In the genomic region with DNA sequence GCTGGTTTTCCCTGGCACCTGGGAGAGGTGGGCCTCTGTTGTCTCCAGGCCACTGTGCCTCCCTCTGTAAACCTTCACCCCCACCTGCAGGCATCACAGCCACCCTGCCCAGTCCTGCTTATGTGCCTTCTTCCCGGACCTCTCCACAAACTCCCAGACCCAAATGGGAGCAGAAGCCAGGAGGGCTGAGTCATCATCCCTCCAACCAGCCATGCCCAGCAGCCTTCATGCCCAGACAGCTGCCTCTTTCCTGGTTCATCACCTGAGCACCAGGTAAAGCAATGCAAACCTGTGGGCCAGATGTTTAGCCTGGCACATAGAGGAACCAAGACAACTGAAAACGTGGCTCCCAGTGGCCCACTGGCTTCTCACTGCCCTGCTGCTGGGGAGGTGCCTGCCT, we compare ENCODE assay signal across 29 cellular contexts. TPM values are rescaled to one million over a fixed set of nuclear protein-coding genes. Genes with fewer than 3 reads are reported as not detected.
DNase-seq lines count a peak whose midpoint lies in the region; ATAC-seq and TF ChIP-seq lines count a peak whose summit lies in the region.
"Had no signal": no experiment of that assay in that cellular context is flagged by ENCODE, and none has a peak within 500 bp of the region (broad histone marks: within the 10 kb centered on the region; RNA-seq: fewer than 3 reads in every experiment).

No MANE protein-coding gene starts in this region.

- H3K27me3 ChIP-seq in colonic mucosa, result no peaks in the 10 kb centered on the region
- H3K27me3 ChIP-seq in mucosa of rectum (ENCODE audit: control insufficient read depth in 2 of 2, insufficient read depth in 2 of 2, low read length in 2 of 2), result no peaks in the 10 kb centered on the region
- peaks cover 45 to 67% of the 10 kb centered on the region in 2 experiments for H3K27me3 ChIP-seq in mesenchymal stem cell (ENCODE audit: control insufficient read depth in 1 of 2, insufficient read depth in 1 of 2, low read length in 2 of 2)
- H3K27me3 ChIP-seq: gastrocnemius medialis had no signal

- no peak for ATAC-seq in HG03457 (IDR thresholded peaks at IDR 0.05; ENCODE audit: unreplicated experiment)
- ATAC-seq: gastrocnemius medialis, Panc1, WTC11 had no signal

- H3K9me3 ChIP-seq in colonic mucosa (no peaks in the 10 kb centered on the region), mucosa of rectum (ENCODE audit: control insufficient read depth in 2 of 2, low read length in 2 of 2) (no peaks in the 10 kb centered on the region), mesenchymal stem cell (ENCODE audit: control insufficient read depth, low read length) (no peaks in the 10 kb centered on the region)
- H3K9me3 ChIP-seq: gastrocnemius medialis had no signal

- no peak overlapping the region for H3K4ac ChIP-seq in mesenchymal stem cell (ENCODE audit: low read depth in 1 of 2, low read length in 2 of 2)

- H2AFZ ChIP-seq in mesenchymal stem cell (ENCODE audit: low read depth, low read length), result no peak overlapping the region

- intact Hi-C loops in colonic mucosa (cut with DNase I), result no loop called here

- no peak overlapping the region for H2AK5ac ChIP-seq in mesenchymal stem cell (ENCODE audit: low read length, severe bottlenecking)

- no peak overlapping the region for H3K18ac ChIP-seq in mesenchymal stem cell (ENCODE audit: low read depth in 1 of 2, low read length in 2 of 2)

- no peak overlapping the region for H2BK5ac ChIP-seq in mesenchymal stem cell (ENCODE audit: low read depth, low read length, poor library complexity, severe bottlenecking)

- no peak overlapping the region for H3K4me2 ChIP-seq in mesenchymal stem cell (ENCODE audit: low read length, poor library complexity, severe bottlenecking)

- H3K4me3 ChIP-seq in colonic mucosa (no peak overlapping the region), mucosa of rectum (ENCODE audit: low read length in 2 of 2) (no peak overlapping the region), mesenchymal stem cell (ENCODE audit: insufficient read depth in 1 of 2, low read depth in 1 of 2, low read length in 2 of 2) (no peak overlapping the region)
- H3K4me3 ChIP-seq: gastrocnemius medialis, SK-N-MC had no signal

- no peak overlapping the region for H2BK120ac ChIP-seq in mesenchymal stem cell (ENCODE audit: low read depth, low read length)

- no peak overlapping the region for H2BK15ac ChIP-seq in mesenchymal stem cell (ENCODE audit: low read depth, poor library complexity, severe bottlenecking)

- H2BK12ac ChIP-seq in mesenchymal stem cell (ENCODE audit: low read length in 2 of 2), result no peak overlapping the region

- H3K4me1 ChIP-seq in colonic mucosa (peaks cover 6% of the 10 kb centered on the region), mucosa of rectum (ENCODE audit: control insufficient read depth in 2 of 2, insufficient read depth in 2 of 2, low read length in 2 of 2) (peaks cover 23 to 34% of the 10 kb centered on the region in 2 donors), mesenchymal stem cell (ENCODE audit: control insufficient read depth, insufficient read depth, low read depth, low read length) (no peaks in the 10 kb centered on the region)
- H3K4me1 ChIP-seq: gastrocnemius medialis had no signal

- H4K91ac ChIP-seq in mesenchymal stem cell (ENCODE audit: low read length), result no peak overlapping the region

- H3K79me1 ChIP-seq in mesenchymal stem cell (replicated peaks; ENCODE audit: low read length, poor library complexity, severe bottlenecking), result no peaks in the 10 kb centered on the region

- H3K9ac ChIP-seq in colonic mucosa (ENCODE audit: low read depth in 2 of 2, low read length in 2 of 2) (no peak overlapping the region), mucosa of rectum (ENCODE audit: low read depth in 1 of 2, low read length in 2 of 2) (no peak overlapping the region), mesenchymal stem cell (ENCODE audit: low read length) (no peak overlapping the region)

- H3K14ac ChIP-seq in mesenchymal stem cell (ENCODE audit: low read length in 2 of 2), result no peak overlapping the region

- TF ChIP-seq CTCF in colonic mucosa (IDR thresholded peaks at IDR 0.05), result no peak

- H3K36me3 ChIP-seq in colonic mucosa (no peaks in the 10 kb centered on the region), mucosa of rectum (ENCODE audit: control insufficient read depth in 2 of 2, insufficient read depth in 2 of 2, low read length in 2 of 2) (no peaks in the 10 kb centered on the region), mesenchymal stem cell (ENCODE audit: control insufficient read depth in 1 of 2, insufficient read depth in 2 of 2, low read depth in 1 of 2, low read length in 2 of 2) (no peaks in the 10 kb centered on the region)
- H3K36me3 ChIP-seq: gastrocnemius medialis had no signal

- H3K23ac ChIP-seq in mesenchymal stem cell (ENCODE audit: low read length in 2 of 2), result no peak overlapping the region

- peak overlapping the region; percentile 56 for H3K27ac ChIP-seq in colonic mucosa
- H3K27ac ChIP-seq in mucosa of rectum (ENCODE audit: low read depth in 2 of 2, low read length in 2 of 2), result peak overlapping the region; percentile 63 to 99
- no peak overlapping the region for H3K27ac ChIP-seq in mesenchymal stem cell (ENCODE audit: low read length, poor library complexity, severe bottlenecking)
- H3K27ac ChIP-seq: 22Rv1, gastrocnemius medialis, HL-60, SK-N-MC had no signal

- DNase-seq in DMS79 treated with DMSO at 0.1 percent for 48 hours (lab: John Stamatoyannopoulos, UW) (peak; percentile 27), DMS79 (lab: John Stamatoyannopoulos, UW) (no peak), colonic mucosa (peak; percentile 68), HK-2 (ENCODE audit: unreplicated experiment) (no peak), mesenchymal stem cell (no peak), NCI-H128 (lab: John Stamatoyannopoulos, UW; ENCODE audit: unreplicated experiment) (no peak)
- DNase-seq: activated CD4-positive, alpha-beta memory T cell treated with anti-CD3 and anti-CD28 coated beads for 36 hours; activated gamma-delta T cell treated with Interleukin-2 at 50 U/mL for 16 hours; AML-193; amniotic stem cell; caudate nucleus; gastrocnemius medialis; islet precursor cell; mesendoderm; NCI-H187; NCI-H2227 treated with DMSO at 0.1 percent for 48 hours; stimulated activated CD4-positive, alpha-beta T cell treated with anti-CD3 and anti-CD28 coated beads, Interleukin-2, amount 100 ng/mL, for 24 hours; stimulated activated naive CD4-positive, alpha-beta T cell had no signal

- no peak overlapping the region for H4K8ac ChIP-seq in mesenchymal stem cell (ENCODE audit: low read length)

- WGBS in mesenchymal stem cell, result 51% methylated on average over 2 of the region's 2 CpGs

RNA-seq across cellular contexts. Expression of a gene that starts 2.1 kb away (rescaled TPM):
- 100 to 1,000 TPM; 309 to 344 TPM for total RNA-seq in colonic mucosa
- not detected for polyA plus RNA-seq in mesenchymal stem cell (2013, experiment 1 of 2)
- polyA plus RNA-seq in mesenchymal stem cell (2013, experiment 2 of 2), result not detected
- total RNA-seq: activated CD4-positive, alpha-beta memory T cell treated with anti-CD3 and anti-CD28 coated beads for 36 hours; dermis microvascular lymphatic vessel endothelial cell had no signal
- polyA plus RNA-seq: IgD-negative memory B cell had no signal

RNA-seq across cellular contexts. Expression of a gene that starts 12.0 kb away (rescaled TPM):
- not detected for total RNA-seq in colonic mucosa
- polyA plus RNA-seq in mesenchymal stem cell (2013, experiment 1 of 2), result not detected
- polyA plus RNA-seq in mesenchymal stem cell (2013, experiment 2 of 2), result not detected
- total RNA-seq: dermis microvascular lymphatic vessel endothelial cell, epithelial cell of proximal tubule, gastrocnemius medialis, progenitor cell of endocrine pancreas, WTC11 had no signal

Comparison
In these comparisons a context has a peak if more than half of its experiments do, and no peak if none do; other contexts are left out.
1. DNase-seq: peak in DMS79 treated with DMSO at 0.1 percent for 48 hours (single experiment) and colonic mucosa (single experiment); none in DMS79 (single experiment), HK-2 (single experiment), mesenchymal stem cell (single experiment) and NCI-H128 (single experiment).